Comparison of ENCODE assay signal across 1 cellular context in the genomic region with DNA sequence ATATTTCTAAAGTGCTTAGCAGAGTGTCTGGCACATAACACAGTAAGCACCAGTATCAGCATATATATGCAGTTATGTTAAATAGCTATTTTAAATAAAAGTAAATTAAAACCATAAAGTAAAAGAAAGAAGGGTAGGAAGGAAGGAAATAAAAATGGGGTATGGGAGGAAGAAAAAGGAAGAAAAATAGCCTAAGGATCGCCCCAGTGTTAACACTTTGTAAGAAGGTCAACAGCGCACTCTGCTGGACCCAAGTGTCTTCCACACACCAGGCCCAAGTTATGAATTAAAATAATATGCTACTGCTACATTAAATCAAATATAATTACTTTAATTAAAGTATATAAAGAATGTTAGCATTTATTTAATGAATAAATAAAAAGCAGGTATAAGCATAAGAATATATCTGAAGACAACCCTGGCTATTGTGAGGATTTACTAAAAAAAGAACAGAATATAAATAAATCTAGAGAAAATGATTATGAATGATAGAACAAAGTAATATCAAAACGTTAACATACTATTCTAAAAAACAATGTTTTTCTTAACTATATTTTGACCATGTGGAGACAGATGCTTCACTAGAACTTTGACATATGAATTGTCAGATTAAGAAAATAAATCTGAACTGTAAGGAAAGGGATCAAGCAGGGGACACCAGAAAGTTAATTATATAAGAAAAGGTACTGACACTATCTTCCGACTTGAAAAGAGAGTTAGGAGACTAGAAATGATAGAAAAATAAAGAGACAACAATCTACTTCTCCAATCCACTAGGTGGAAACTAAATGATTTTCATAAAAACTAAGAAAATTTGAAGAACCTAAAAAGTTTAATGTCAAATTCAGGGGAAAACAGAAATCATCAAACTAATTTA.
TF ChIP-seq lines count a peak whose summit lies in the region.

No MANE protein-coding gene starts in this region.

TF ChIP-seq in K562, 482 proteins besides CTCF, POLR2A, EP300 and RAD21 (continued from another document):
- TF ChIP-seq, protein P1, sequence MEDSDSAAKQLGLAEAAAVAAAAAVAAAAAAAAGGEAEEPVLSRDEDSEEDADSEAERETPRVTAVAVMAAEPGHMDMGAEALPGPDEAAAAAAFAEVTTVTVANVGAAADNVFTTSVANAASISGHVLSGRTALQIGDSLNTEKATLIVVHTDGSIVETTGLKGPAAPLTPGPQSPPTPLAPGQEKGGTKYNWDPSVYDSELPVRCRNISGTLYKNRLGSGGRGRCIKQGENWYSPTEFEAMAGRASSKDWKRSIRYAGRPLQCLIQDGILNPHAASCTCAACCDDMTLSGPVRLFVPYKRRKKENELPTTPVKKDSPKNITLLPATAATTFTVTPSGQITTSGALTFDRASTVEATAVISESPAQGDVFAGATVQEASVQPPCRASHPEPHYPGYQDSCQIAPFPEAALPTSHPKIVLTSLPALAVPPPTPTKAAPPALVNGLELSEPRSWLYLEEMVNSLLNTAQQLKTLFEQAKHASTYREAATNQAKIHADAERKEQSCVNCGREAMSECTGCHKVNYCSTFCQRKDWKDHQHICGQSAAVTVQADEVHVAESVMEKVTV (CRISPR knock-in tag; IDR thresholded peaks at IDR 0.05), result peak; percentile 70
- TF ChIP-seq, protein P2, sequence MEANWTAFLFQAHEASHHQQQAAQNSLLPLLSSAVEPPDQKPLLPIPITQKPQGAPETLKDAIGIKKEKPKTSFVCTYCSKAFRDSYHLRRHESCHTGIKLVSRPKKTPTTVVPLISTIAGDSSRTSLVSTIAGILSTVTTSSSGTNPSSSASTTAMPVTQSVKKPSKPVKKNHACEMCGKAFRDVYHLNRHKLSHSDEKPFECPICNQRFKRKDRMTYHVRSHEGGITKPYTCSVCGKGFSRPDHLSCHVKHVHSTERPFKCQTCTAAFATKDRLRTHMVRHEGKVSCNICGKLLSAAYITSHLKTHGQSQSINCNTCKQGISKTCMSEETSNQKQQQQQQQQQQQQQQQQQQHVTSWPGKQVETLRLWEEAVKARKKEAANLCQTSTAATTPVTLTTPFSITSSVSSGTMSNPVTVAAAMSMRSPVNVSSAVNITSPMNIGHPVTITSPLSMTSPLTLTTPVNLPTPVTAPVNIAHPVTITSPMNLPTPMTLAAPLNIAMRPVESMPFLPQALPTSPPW (CRISPR knock-in tag; IDR thresholded peaks at IDR 0.05), result no peak
- TF ChIP-seq, protein P3, sequence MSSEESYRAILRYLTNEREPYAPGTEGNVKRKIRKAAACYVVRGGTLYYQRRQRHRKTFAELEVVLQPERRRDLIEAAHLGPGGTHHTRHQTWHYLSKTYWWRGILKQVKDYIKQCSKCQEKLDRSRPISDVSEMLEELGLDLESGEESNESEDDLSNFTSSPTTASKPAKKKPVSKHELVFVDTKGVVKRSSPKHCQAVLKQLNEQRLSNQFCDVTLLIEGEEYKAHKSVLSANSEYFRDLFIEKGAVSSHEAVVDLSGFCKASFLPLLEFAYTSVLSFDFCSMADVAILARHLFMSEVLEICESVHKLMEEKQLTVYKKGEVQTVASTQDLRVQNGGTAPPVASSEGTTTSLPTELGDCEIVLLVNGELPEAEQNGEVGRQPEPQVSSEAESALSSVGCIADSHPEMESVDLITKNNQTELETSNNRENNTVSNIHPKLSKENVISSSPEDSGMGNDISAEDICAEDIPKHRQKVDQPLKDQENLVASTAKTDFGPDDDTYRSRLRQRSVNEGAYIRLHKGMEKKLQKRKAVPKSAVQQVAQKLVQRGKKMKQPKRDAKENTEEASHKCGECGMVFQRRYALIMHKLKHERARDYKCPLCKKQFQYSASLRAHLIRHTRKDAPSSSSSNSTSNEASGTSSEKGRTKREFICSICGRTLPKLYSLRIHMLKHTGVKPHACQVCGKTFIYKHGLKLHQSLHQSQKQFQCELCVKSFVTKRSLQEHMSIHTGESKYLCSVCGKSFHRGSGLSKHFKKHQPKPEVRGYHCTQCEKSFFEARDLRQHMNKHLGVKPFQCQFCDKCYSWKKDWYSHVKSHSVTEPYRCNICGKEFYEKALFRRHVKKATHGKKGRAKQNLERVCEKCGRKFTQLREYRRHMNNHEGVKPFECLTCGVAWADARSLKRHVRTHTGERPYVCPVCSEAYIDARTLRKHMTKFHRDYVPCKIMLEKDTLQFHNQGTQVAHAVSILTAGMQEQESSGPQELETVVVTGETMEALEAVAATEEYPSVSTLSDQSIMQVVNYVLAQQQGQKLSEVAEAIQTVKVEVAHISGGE (CRISPR knock-in tag; IDR thresholded peaks at IDR 0.05), result peak in 1 of 3 experiments; percentile 83; a peak in 2 of 6 replicates
- TF ChIP-seq HEY1 (CRISPR knock-in tag; IDR thresholded peaks at IDR 0.05; ENCODE audit: borderline replicate concordance) (no peak), HDAC3 (IDR thresholded peaks at IDR 0.05; ENCODE audit: borderline replicate concordance, partially characterized antibody) (peak; percentile 11), ZNF695 (CRISPR knock-in tag; IDR thresholded peaks at IDR 0.05) (no peak)
- TF ChIP-seq, protein P4, sequence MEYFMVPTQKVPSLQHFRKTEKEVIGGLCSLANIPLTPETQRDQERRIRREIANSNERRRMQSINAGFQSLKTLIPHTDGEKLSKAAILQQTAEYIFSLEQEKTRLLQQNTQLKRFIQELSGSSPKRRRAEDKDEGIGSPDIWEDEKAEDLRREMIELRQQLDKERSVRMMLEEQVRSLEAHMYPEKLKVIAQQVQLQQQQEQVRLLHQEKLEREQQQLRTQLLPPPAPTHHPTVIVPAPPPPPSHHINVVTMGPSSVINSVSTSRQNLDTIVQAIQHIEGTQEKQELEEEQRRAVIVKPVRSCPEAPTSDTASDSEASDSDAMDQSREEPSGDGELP (CRISPR knock-in tag; IDR thresholded peaks at IDR 0.05; ENCODE audit: borderline replicate concordance), result no peak
- TF ChIP-seq, protein P5, sequence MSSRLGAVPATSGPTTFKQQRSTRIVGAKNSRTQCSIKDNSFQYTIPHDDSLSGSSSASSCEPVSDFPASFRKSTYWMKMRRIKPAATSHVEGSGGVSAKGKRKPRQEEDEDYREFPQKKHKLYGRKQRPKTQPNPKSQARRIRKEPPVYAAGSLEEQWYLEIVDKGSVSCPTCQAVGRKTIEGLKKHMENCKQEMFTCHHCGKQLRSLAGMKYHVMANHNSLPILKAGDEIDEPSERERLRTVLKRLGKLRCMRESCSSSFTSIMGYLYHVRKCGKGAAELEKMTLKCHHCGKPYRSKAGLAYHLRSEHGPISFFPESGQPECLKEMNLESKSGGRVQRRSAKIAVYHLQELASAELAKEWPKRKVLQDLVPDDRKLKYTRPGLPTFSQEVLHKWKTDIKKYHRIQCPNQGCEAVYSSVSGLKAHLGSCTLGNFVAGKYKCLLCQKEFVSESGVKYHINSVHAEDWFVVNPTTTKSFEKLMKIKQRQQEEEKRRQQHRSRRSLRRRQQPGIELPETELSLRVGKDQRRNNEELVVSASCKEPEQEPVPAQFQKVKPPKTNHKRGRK (tag; IDR thresholded peaks at IDR 0.05), result peak; percentile 53; the same call in 1 of the 2 replicates
